In the genomic region with DNA sequence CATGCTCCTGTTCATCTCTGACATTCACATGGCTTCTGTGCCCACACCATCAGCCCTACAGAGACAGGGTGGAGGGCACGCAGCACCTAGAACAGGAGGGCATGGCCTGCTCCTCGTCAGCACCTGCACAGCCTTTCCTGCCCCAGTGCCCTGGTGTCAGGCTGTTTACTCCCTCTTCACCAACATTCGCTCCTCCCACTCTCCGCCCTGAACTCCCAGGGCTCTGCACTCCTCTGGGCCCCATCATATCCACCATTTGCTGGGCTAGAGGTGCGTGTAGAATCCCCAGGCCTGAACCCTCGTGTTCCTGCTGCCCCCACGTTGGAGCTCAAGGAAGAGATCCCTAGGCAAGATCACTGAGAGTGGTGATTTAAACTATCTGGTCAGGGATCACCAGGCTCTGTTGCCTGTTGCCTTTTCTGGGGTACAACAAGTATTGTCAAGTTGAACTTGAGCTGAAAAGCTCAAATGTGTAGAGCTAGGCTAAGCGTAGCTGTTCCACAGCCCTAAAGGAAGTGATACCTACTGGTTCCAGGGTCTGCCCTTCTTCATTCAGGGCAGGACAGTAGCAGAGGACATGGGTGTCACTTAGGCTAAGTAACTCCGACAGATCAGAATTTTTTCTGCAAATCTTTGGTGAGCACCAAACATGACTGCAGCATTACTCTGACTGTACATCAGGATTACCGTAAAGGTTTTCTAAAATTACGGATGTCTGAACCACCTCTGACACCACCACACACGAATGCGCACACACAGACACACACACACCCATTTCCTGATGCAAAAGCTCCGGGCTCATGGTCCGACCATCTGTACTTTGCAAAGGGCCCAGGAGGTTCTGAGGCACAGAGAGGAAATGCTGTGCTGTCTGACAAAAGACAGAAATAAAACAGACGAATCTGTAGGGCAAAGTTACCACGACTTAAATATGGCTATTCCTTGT, we compare ENCODE assay signal across 11 cellular contexts. TPM values are rescaled to one million over a fixed set of nuclear protein-coding genes. Genes with fewer than 3 reads are reported as not detected.
DNase-seq lines count a peak whose midpoint lies in the region; ATAC-seq and TF ChIP-seq lines count a peak whose summit lies in the region.
"Had no signal": no experiment of that assay in that cellular context is flagged by ENCODE, and none has a peak within 500 bp of the region (broad histone marks: within the 10 kb centered on the region; RNA-seq: fewer than 3 reads in every experiment).

No MANE protein-coding gene starts in this region.

- no peak overlapping the region for H2BK12ac ChIP-seq in neuronal stem cell (ENCODE audit: low read length)

- no peak overlapping the region for H3K23ac ChIP-seq in neuronal stem cell (ENCODE audit: low read depth, low read length, poor library complexity)

- H3K4ac ChIP-seq in neuronal stem cell (ENCODE audit: low read length), result no peak overlapping the region

- H2BK15ac ChIP-seq in neuronal stem cell (ENCODE audit: low read length), result no peak overlapping the region

- H3K27me3 ChIP-seq in neuronal stem cell (ENCODE audit: control insufficient read depth in 3 of 3, insufficient read depth in 3 of 3, low read depth in 1 of 3, low read length in 3 of 3) (no peaks in the 10 kb centered on the region), endodermal cell (ENCODE audit: control insufficient read depth, insufficient read depth, low read length, poor library complexity, severe bottlenecking) (no peaks in the 10 kb centered on the region)
- H3K27me3 ChIP-seq: upper lobe of left lung had no signal

- H3K9me3 Mint-ChIP-seq in endodermal cell, result no peaks in the 10 kb centered on the region

- H2BK5ac ChIP-seq in neuronal stem cell (ENCODE audit: low read length), result no peak overlapping the region

- H3K4me3 ChIP-seq in neuronal stem cell (ENCODE audit: low read length in 2 of 2) (no peak overlapping the region), endodermal cell (ENCODE audit: low read length) (no peak overlapping the region)
- H3K4me3 ChIP-seq: upper lobe of left lung had no signal

- peaks cover 38% of the 10 kb centered on the region for H3K36me3 Mint-ChIP-seq in endodermal cell (ENCODE audit: low read depth)

- H3K4me2 ChIP-seq in neuronal stem cell (ENCODE audit: insufficient read depth, low read length, poor library complexity, severe bottlenecking), result no peak overlapping the region

- no peaks in the 10 kb centered on the region for H3K79me1 ChIP-seq in neuronal stem cell (ENCODE audit: low read depth, low read length)

- H2AFZ ChIP-seq in neuronal stem cell (ENCODE audit: low read length), result no peak overlapping the region

- H4K91ac ChIP-seq in neuronal stem cell (ENCODE audit: low read depth, low read length, poor library complexity), result no peak overlapping the region

- peaks cover 4% of the 10 kb centered on the region in 2 donors for H3K4me1 ChIP-seq in neuronal stem cell (ENCODE audit: control insufficient read depth in 2 of 2, insufficient read depth in 1 of 2, low read depth in 1 of 2, low read length in 2 of 2)
- peaks cover 4% of the 10 kb centered on the region for H3K4me1 ChIP-seq in endodermal cell (ENCODE audit: control insufficient read depth, insufficient read depth, low read length)
- H3K4me1 ChIP-seq: upper lobe of left lung had no signal

- no peak overlapping the region for H2BK120ac ChIP-seq in neuronal stem cell (ENCODE audit: low read depth, low read length)

- H3K27ac Mint-ChIP-seq in endodermal cell, result no peak overlapping the region

- no peak for TF ChIP-seq CTCF in endodermal cell (conservative IDR thresholded peaks at IDR 0.05)

- peaks cover 16% of the 10 kb centered on the region for H3K4me1 Mint-ChIP-seq in endodermal cell

- peak; percentile 18 for DNase-seq in activated CD4-positive, alpha-beta T cell treated with anti-CD3 and anti-CD28 coated beads, Interleukin-2, amount 50 U/mL, for 1 hour
- DNase-seq in neuronal stem cell (ENCODE audit: low spot score) (no peak), NCI-H146 (lab: John Stamatoyannopoulos, UW) (no peak), NCI-H2171 (lab: John Stamatoyannopoulos, UW) (no peak), endodermal cell (no peak)
- no peak for DNase-seq in stimulated activated CD8-positive, alpha-beta memory T cell treated with anti-CD3 and anti-CD28 coated beads, Interleukin-4, amount 100 ng/mL, for 48 hours
- DNase-seq: dermis blood vessel endothelial cell, NCI-H774, upper lobe of left lung had no signal

- H3K14ac ChIP-seq in neuronal stem cell (ENCODE audit: low read length), result no peak overlapping the region

- peaks cover 13 to 26% of the 10 kb centered on the region in 2 donors for H3K36me3 ChIP-seq in neuronal stem cell (replicated peaks in 1 of 2; ENCODE audit: control insufficient read depth in 2 of 2, insufficient read depth in 2 of 2, low read length in 2 of 2)
- peaks cover 22% of the 10 kb centered on the region for H3K36me3 ChIP-seq in endodermal cell (ENCODE audit: control insufficient read depth, insufficient read depth, low read length)

- H3K9ac ChIP-seq in neuronal stem cell (ENCODE audit: low read depth, low read length, poor library complexity), result peak overlapping the region; percentile 66
- H3K9ac ChIP-seq in endodermal cell (ENCODE audit: extremely low read depth, low read length, poor library complexity, severe bottlenecking), result no peak overlapping the region

- no peak overlapping the region for H4K8ac ChIP-seq in neuronal stem cell (ENCODE audit: low read depth, low read length)

- H3K27me3 Mint-ChIP-seq in endodermal cell (ENCODE audit: insufficient read depth), result no peaks in the 10 kb centered on the region

- WGBS in neuronal stem cell (ENCODE audit: extremely low coverage in 2 of 2, insufficient read length in 2 of 2, insufficient replicate concordance in 1 of 2), 2 donors, result no CpG with 5 or more reads among the region's 17 CpGs
- WGBS in endodermal cell (ENCODE audit: insufficient coverage in 1 of 2, insufficient read length in 1 of 2), 2 experiments, result 82 to 83% methylated on average over 10 to 17 of the region's 17 CpGs

- no peak overlapping the region for H3K4me3 Mint-ChIP-seq in endodermal cell

- H3K27ac ChIP-seq in neuronal stem cell (replicated peaks; ENCODE audit: low read length) (no peak overlapping the region), endodermal cell (ENCODE audit: low read depth, low read length) (no peak overlapping the region)
- H3K27ac ChIP-seq: upper lobe of left lung had no signal

- ATAC-seq in GM18517 (IDR thresholded peaks at IDR 0.05; ENCODE audit: unreplicated experiment), result peak; percentile 34
- peak; percentile 54 for ATAC-seq in HG02642 (IDR thresholded peaks at IDR 0.05; ENCODE audit: poor library complexity, unreplicated experiment)

- no peak overlapping the region for H3K18ac ChIP-seq in neuronal stem cell (ENCODE audit: low read length)

- H2AK5ac ChIP-seq in neuronal stem cell (ENCODE audit: low read depth, low read length), result no peak overlapping the region

- H3K9me3 ChIP-seq in neuronal stem cell (replicated peaks in 1 of 2; ENCODE audit: control insufficient read depth in 2 of 2, insufficient read depth in 1 of 2, low read depth in 1 of 2, low read length in 2 of 2) (peaks cover 0 to 2% of the 10 kb centered on the region in 2 donors), endodermal cell (ENCODE audit: control insufficient read depth, low read length) (no peaks in the 10 kb centered on the region)
- H3K9me3 ChIP-seq: upper lobe of left lung had no signal

RNA-seq across cellular contexts. Expression of gene GNB5, which starts 43.7 kb away (rescaled TPM):
- polyA plus RNA-seq in neuronal stem cell (2013, experiment 1 of 2), result 20.4 TPM
- 20.0 TPM for polyA plus RNA-seq in neuronal stem cell (2013, experiment 2 of 2)
- total RNA-seq in endodermal cell, result 10 to 100 TPM; 19.1 to 20.7 TPM
- polyA plus RNA-seq in endodermal cell (2013, experiment 1 of 2), result 18.2 TPM
- polyA plus RNA-seq in endodermal cell (2013, experiment 2 of 2), result 15.7 TPM
